ENCODE assay signal across 23 cellular contexts in genomic region chr15:65771870-65772269, GRCh38. TPM values are rescaled to one million over a fixed set of nuclear protein-coding genes. Genes with fewer than 3 reads are reported as not detected.
A peak's percentile ranks its signal among the peaks of the same experiment; 100 is the strongest.
DNase-seq lines count a peak whose midpoint lies in the region; ATAC-seq and TF ChIP-seq lines count a peak whose summit lies in the region.
"Had no signal": no experiment of that assay in that cellular context is flagged by ENCODE, and none has a peak within 500 bp of the region (broad histone marks: within the 10 kb centered on the region; RNA-seq: fewer than 3 reads in every experiment).

No MANE protein-coding gene starts in this region.

- TF ChIP-seq CTCF in HL-60 (IDR thresholded peaks at IDR 0.05; ENCODE audit: insufficient read depth, low read length) (no peak), smooth muscle cell (IDR thresholded peaks at IDR 0.05; ENCODE audit: borderline replicate concordance, insufficient read depth, poor library complexity, severe bottlenecking) (no peak), foreskin fibroblast (IDR thresholded peaks at IDR 0.05; ENCODE audit: low read depth, low read length) (no peak)

- H3K4me1 Mint-ChIP-seq in stimulated activated naive B cell treated with anti-CD40 and anti-IgM and Interleukin-4, amounts not matched to agents 10 μg/mL and 1 μg/mL and 100 μg/mL, for 72 hours: peaks cover 40 to 57% of the 10 kb centered on the region in 2 donors

- H3K9me3 Mint-ChIP-seq in stimulated activated naive B cell treated with anti-CD40 and anti-IgM and Interleukin-4, amounts not matched to agents 10 μg/mL and 1 μg/mL and 100 μg/mL, for 72 hours: no peaks in the 10 kb centered on the region
- H3K9me3 Mint-ChIP-seq: CD4-positive, CD25-positive, alpha-beta regulatory T cell had no signal

- peak overlapping the region; percentile 34 for H3K27ac Mint-ChIP-seq in stimulated activated naive B cell treated with anti-CD40 and anti-IgM and Interleukin-4, amounts not matched to agents 10 μg/mL and 1 μg/mL and 100 μg/mL, for 72 hours
- H3K27ac Mint-ChIP-seq: CD4-positive, CD25-positive, alpha-beta regulatory T cell had no signal

- WGBS in smooth muscle cell (ENCODE audit: low lambda C conversion rate): 94% methylated on average over 9 of the region's 9 CpGs

- H3K27ac ChIP-seq in HL-60 (replicated peaks) (peak overlapping the region; percentile 11; the same call in 1 of the 2 replicates), smooth muscle cell (ENCODE audit: low read depth) (no peak overlapping the region)
- H3K27ac ChIP-seq: 22Rv1 had no signal

- peaks cover 12 to 28% of the 10 kb centered on the region in 2 donors for H3K36me3 Mint-ChIP-seq in stimulated activated naive B cell treated with anti-CD40 and anti-IgM and Interleukin-4, amounts not matched to agents 10 μg/mL and 1 μg/mL and 100 μg/mL, for 72 hours

- no peak for ATAC-seq in stimulated activated naive B cell treated with anti-CD40 and anti-IgM and Interleukin-4, amounts not matched to agents 10 μg/mL and 1 μg/mL and 100 μg/mL, for 72 hours (replicated peaks)
- ATAC-seq: PC-3 had no signal

- H3K4me1 ChIP-seq in smooth muscle cell (ENCODE audit: low read depth): no peaks in the 10 kb centered on the region

- no peaks in the 10 kb centered on the region for H3K27me3 ChIP-seq in HL-60 (ENCODE audit: insufficient read depth, poor library complexity, severe bottlenecking)
- H3K27me3 ChIP-seq in smooth muscle cell (ENCODE audit: low read depth): no peaks in the 10 kb centered on the region
- H3K27me3 ChIP-seq: BE2C had no signal

- no peak overlapping the region for H3K4me2 ChIP-seq in smooth muscle cell
- H3K4me2 ChIP-seq: SK-N-SH had no signal

- H3K4me3 ChIP-seq in HL-60 (replicated peaks; ENCODE audit: insufficient read depth, low read length) (no peak overlapping the region), smooth muscle cell (no peak overlapping the region), foreskin fibroblast (ENCODE audit: low read depth in 1 of 2, low read length in 2 of 2) (no peak overlapping the region)
- H3K4me3 ChIP-seq: HAP-1 had no signal

- H3K4me3 Mint-ChIP-seq in stimulated activated naive B cell treated with anti-CD40 and anti-IgM and Interleukin-4, amounts not matched to agents 10 μg/mL and 1 μg/mL and 100 μg/mL, for 72 hours: peak overlapping the region in 1 of 2 donors; percentile 67
- H3K4me3 Mint-ChIP-seq: CD4-positive, CD25-positive, alpha-beta regulatory T cell had no signal

- H2AFZ ChIP-seq in smooth muscle cell (ENCODE audit: low read depth): no peak overlapping the region

- peaks cover 18% of the 10 kb centered on the region for H4K20me1 ChIP-seq in smooth muscle cell (ENCODE audit: low read depth)

- H3F3A ChIP-seq in smooth muscle cell (ENCODE audit: low read depth): no peaks in the 10 kb centered on the region

- no peaks in the 10 kb centered on the region for H3K27me3 Mint-ChIP-seq in stimulated activated naive B cell treated with anti-CD40 and anti-IgM and Interleukin-4, amounts not matched to agents 10 μg/mL and 1 μg/mL and 100 μg/mL, for 72 hours
- H3K27me3 Mint-ChIP-seq: CD4-positive, CD25-positive, alpha-beta regulatory T cell had no signal

- no peaks in the 10 kb centered on the region for H3K9me3 ChIP-seq in smooth muscle cell (replicated peaks; ENCODE audit: low read depth)
- H3K9me3 ChIP-seq: BE2C, HAP-1, SK-N-SH had no signal

- no peak overlapping the region for H3K9ac ChIP-seq in smooth muscle cell (ENCODE audit: low read depth)
- H3K9ac ChIP-seq: SK-N-SH had no signal

- H3K79me2 ChIP-seq in smooth muscle cell (ENCODE audit: low read depth): peaks cover 12% of the 10 kb centered on the region

- DNase-seq in NCI-H510A treated with DMSO at 0.1 percent for 48 hours (lab: John Stamatoyannopoulos, UW) (peak; percentile 31), NCI-H510A (lab: John Stamatoyannopoulos, UW) (no peak), HL-60 (ENCODE audit: low read depth in 1 of 2, low spot score in 1 of 2) (peak in 1 of 2 experiments; percentile 58), iris pigment epithelial cell (ENCODE audit: low read depth) (peak; percentile 25), DMS114 treated with DMSO at 0.1 percent for 48 hours (lab: John Stamatoyannopoulos, UW; ENCODE audit: unreplicated experiment) (no peak), smooth muscle cell (lab: John Stamatoyannopoulos, UW; ENCODE audit: unreplicated experiment) (no peak), foreskin fibroblast (no peak)
- no peak for DNase-seq in stimulated activated naive B cell treated with anti-CD40 and anti-IgM and Interleukin-4, amounts not matched to agents 10 μg/mL and 1 μg/mL and 100 μg/mL, for 72 hours
- DNase-seq: BE2C; CD4-positive, CD25-positive, alpha-beta regulatory T cell; COR-L47; DMS153; GF-D8; KBM-7; NCI-H1105 treated with DMSO at 0.1 percent for 48 hours; NCI-H1694; NCI-H774; PC-3; RPMI8226; SHP77 treated with DMSO at 0.1 percent for 48 hours; SK-N-SH had no signal

- no peaks in the 10 kb centered on the region for H3K36me3 ChIP-seq in smooth muscle cell (ENCODE audit: low read depth)
- H3K36me3 ChIP-seq: BE2C, HAP-1 had no signal

RNA-seq across cellular contexts. Expression of gene DENND4A, which starts 20.2 kb away (rescaled TPM):
- 16.5 and 17.5 TPM in 2 replicates for total RNA-seq in smooth muscle cell
- polyA plus RNA-seq in smooth muscle cell: 2.3 and 3.4 TPM in 2 replicates

Comparison
In these comparisons a context has a peak if more than half of its experiments do, and no peak if none do; other contexts are left out.
1. DNase-seq: peak in NCI-H510A treated with DMSO at 0.1 percent for 48 hours (single experiment) and iris pigment epithelial cell (single experiment); none in NCI-H510A (single experiment), stimulated activated naive B cell treated with anti-CD40 and anti-IgM and Interleukin-4, amounts not matched to agents 10 μg/mL and 1 μg/mL and 100 μg/mL, for 72 hours (single experiment), DMS114 treated with DMSO at 0.1 percent for 48 hours (single experiment), smooth muscle cell (single experiment) and foreskin fibroblast (0 of 2).